Comparison of ENCODE assay signal across 26 cellular contexts in genomic region chr4:79863333-79863732, GRCh38.
"Had no signal": no experiment of that assay in that cellular context is flagged by ENCODE, and none has a peak within 500 bp of the region (broad histone marks: within the 10 kb centered on the region; RNA-seq: fewer than 3 reads in every experiment).

No MANE protein-coding gene starts in this region.

- H3K36me3 Mint-ChIP-seq: activated naive CD4-positive, alpha-beta T cell treated with anti-CD3 and anti-CD28 coated beads, Interleukin-2, amount 10 ng/mL, durations not matched to agents 7 days and 5 days; activated naive CD4-positive, alpha-beta T cell treated with anti-CD3 and anti-CD28 coated beads, Interleukin-2, amount 50 U/mL, for 72 hours; activated naive CD8-positive, alpha-beta T cell treated with anti-CD3 and anti-CD28 coated beads, Interleukin-2, amount 10 ng/mL, durations not matched to agents 7 days and 5 days; brain; WTC11 had no signal

- ATAC-seq: activated naive CD4-positive, alpha-beta T cell treated with anti-CD3 and anti-CD28 coated beads, Interleukin-2, amount 50 U/mL, for 72 hours; activated T-cell treated with anti-CD3 and anti-CD28 coated beads, Interleukin-2, amount 50 U/mL, for 72 hours; esophagus mucosa; gastrocnemius medialis; WTC11 had no signal

- H3K4me1 Mint-ChIP-seq: activated CD4-positive, alpha-beta memory T cell treated with anti-CD3 and anti-CD28 coated beads, Interleukin-2, amount 10 ng/mL, durations not matched to agents 7 days and 5 days; activated CD4-positive, alpha-beta T cell treated with anti-CD3 and anti-CD28 coated beads, Interleukin-2, amount 10 ng/mL, durations not matched to agents 7 days and 5 days; activated naive CD4-positive, alpha-beta T cell treated with anti-CD3 and anti-CD28 coated beads, Interleukin-2, amount 10 ng/mL, durations not matched to agents 7 days and 5 days; activated naive CD8-positive, alpha-beta T cell treated with anti-CD3 and anti-CD28 coated beads, Interleukin-2, amount 10 ng/mL, durations not matched to agents 7 days and 5 days; central memory CD8-positive, alpha-beta T cell; endodermal cell; WTC11 had no signal

- DNase-seq: activated CD4-positive, alpha-beta memory T cell treated with anti-CD3 and anti-CD28 coated beads, Interleukin-2, amount 10 ng/mL, durations not matched to agents 7 days and 5 days; activated CD4-positive, alpha-beta T cell treated with anti-CD3 and anti-CD28 coated beads for 1 hour; activated CD4-positive, alpha-beta T cell treated with anti-CD3 and anti-CD28 coated beads for 4 hours; activated CD4-positive, alpha-beta T cell treated with anti-CD3 and anti-CD28 coated beads, Interleukin-2, amount 10 ng/mL, durations not matched to agents 7 days and 5 days; activated CD4-positive, alpha-beta T cell treated with anti-CD3 and anti-CD28 coated beads, Interleukin-2, amount 50 U/mL, for 4 hours; activated CD8-positive, alpha-beta memory T cell treated with anti-CD3 and anti-CD28 coated beads, Interleukin-2, amount 50 U/mL, for 48 hours; activated gamma-delta T cell; activated naive CD4-positive, alpha-beta T cell; activated naive CD4-positive, alpha-beta T cell treated with anti-CD3 and anti-CD28 coated beads, Interleukin-2, amount 10 ng/mL, durations not matched to agents 7 days and 5 days; activated naive CD8-positive, alpha-beta T cell treated with anti-CD3 and anti-CD28 coated beads, Interleukin-2, amount 10 ng/mL, durations not matched to agents 7 days and 5 days; activated T-cell treated with anti-CD3 and anti-CD28 coated beads for 4 hours; activated T-cell treated with anti-CD3 and anti-CD28 coated beads, Interleukin-2, amount 50 U/mL, for 24 hours; activated T-cell treated with anti-CD3 and anti-CD28 coated beads, Interleukin-2, amount 50 U/mL, for 72 hours; dorsolateral prefrontal cortex; effector memory CD4-positive, alpha-beta T cell; endodermal cell; foreskin fibroblast; gastrocnemius medialis; hippocampal formation; T-helper 2 cell had no signal

- H3K9me3 Mint-ChIP-seq: activated CD4-positive, alpha-beta memory T cell treated with anti-CD3 and anti-CD28 coated beads, Interleukin-2, amount 10 ng/mL, durations not matched to agents 7 days and 5 days; activated CD4-positive, alpha-beta T cell treated with anti-CD3 and anti-CD28 coated beads, Interleukin-2, amount 10 ng/mL, durations not matched to agents 7 days and 5 days; activated naive CD4-positive, alpha-beta T cell treated with anti-CD3 and anti-CD28 coated beads, Interleukin-2, amount 10 ng/mL, durations not matched to agents 7 days and 5 days; activated naive CD4-positive, alpha-beta T cell treated with anti-CD3 and anti-CD28 coated beads, Interleukin-2, amount 50 U/mL, for 72 hours; activated naive CD8-positive, alpha-beta T cell treated with anti-CD3 and anti-CD28 coated beads, Interleukin-2, amount 10 ng/mL, durations not matched to agents 7 days and 5 days; activated T-cell treated with anti-CD3 and anti-CD28 coated beads, Interleukin-2, amount 50 U/mL, for 24 hours; activated T-cell treated with anti-CD3 and anti-CD28 coated beads, Interleukin-2, amount 50 U/mL, for 72 hours; brain; central memory CD8-positive, alpha-beta T cell; dendritic cell treated with granulocyte-macrophage colony-stimulating factor and Interleukin-4, amounts not matched to agents 40 ng/mL and 50 ng/mL, for 4 days; endodermal cell; WTC11 had no signal

- H3K4me3 Mint-ChIP-seq: activated CD4-positive, alpha-beta memory T cell treated with anti-CD3 and anti-CD28 coated beads, Interleukin-2, amount 10 ng/mL, durations not matched to agents 7 days and 5 days; activated CD4-positive, alpha-beta T cell treated with anti-CD3 and anti-CD28 coated beads, Interleukin-2, amount 10 ng/mL, durations not matched to agents 7 days and 5 days; activated naive CD4-positive, alpha-beta T cell treated with anti-CD3 and anti-CD28 coated beads, Interleukin-2, amount 10 ng/mL, durations not matched to agents 7 days and 5 days; activated naive CD8-positive, alpha-beta T cell treated with anti-CD3 and anti-CD28 coated beads, Interleukin-2, amount 10 ng/mL, durations not matched to agents 7 days and 5 days; activated T-cell treated with anti-CD3 and anti-CD28 coated beads, Interleukin-2, amount 50 U/mL, for 24 hours; activated T-cell treated with anti-CD3 and anti-CD28 coated beads, Interleukin-2, amount 50 U/mL, for 72 hours; brain; central memory CD8-positive, alpha-beta T cell; dendritic cell treated with granulocyte-macrophage colony-stimulating factor and Interleukin-4, amounts not matched to agents 40 ng/mL and 50 ng/mL, for 4 days; endodermal cell; WTC11 had no signal

- H3K27me3 Mint-ChIP-seq: activated CD4-positive, alpha-beta T cell treated with anti-CD3 and anti-CD28 coated beads, Interleukin-2, amount 10 ng/mL, durations not matched to agents 7 days and 5 days; activated naive CD4-positive, alpha-beta T cell treated with anti-CD3 and anti-CD28 coated beads, Interleukin-2, amount 10 ng/mL, durations not matched to agents 7 days and 5 days; brain; central memory CD8-positive, alpha-beta T cell; dendritic cell treated with granulocyte-macrophage colony-stimulating factor and Interleukin-4, amounts not matched to agents 40 ng/mL and 50 ng/mL, for 4 days had no signal

- H3K27ac Mint-ChIP-seq: activated CD4-positive, alpha-beta memory T cell treated with anti-CD3 and anti-CD28 coated beads, Interleukin-2, amount 10 ng/mL, durations not matched to agents 7 days and 5 days; activated CD4-positive, alpha-beta T cell treated with anti-CD3 and anti-CD28 coated beads, Interleukin-2, amount 10 ng/mL, durations not matched to agents 7 days and 5 days; activated naive CD4-positive, alpha-beta T cell treated with anti-CD3 and anti-CD28 coated beads, Interleukin-2, amount 10 ng/mL, durations not matched to agents 7 days and 5 days; activated naive CD4-positive, alpha-beta T cell treated with anti-CD3 and anti-CD28 coated beads, Interleukin-2, amount 50 U/mL, for 72 hours; activated naive CD8-positive, alpha-beta T cell treated with anti-CD3 and anti-CD28 coated beads, Interleukin-2, amount 10 ng/mL, durations not matched to agents 7 days and 5 days; activated T-cell treated with anti-CD3 and anti-CD28 coated beads, Interleukin-2, amount 50 U/mL, for 24 hours; activated T-cell treated with anti-CD3 and anti-CD28 coated beads, Interleukin-2, amount 50 U/mL, for 72 hours; dendritic cell treated with granulocyte-macrophage colony-stimulating factor and Interleukin-4, amounts not matched to agents 40 ng/mL and 50 ng/mL, for 4 days; endodermal cell; WTC11 had no signal
